Comparison of ENCODE assay signal across 8 cellular contexts in genomic region chr19:45078390-45079062, GRCh38. TPM values are rescaled to one million over a fixed set of nuclear protein-coding genes. Genes with fewer than 3 reads are reported as not detected.
DNase-seq lines count a peak whose midpoint lies in the region; ATAC-seq and TF ChIP-seq lines count a peak whose summit lies in the region.

No MANE protein-coding gene starts in this region.

- H3K27ac ChIP-seq in cardiac muscle cell: peak overlapping the region; percentile 88
- peak overlapping the region; percentile 57 to 78 for H3K27ac ChIP-seq in breast epithelium
- peak overlapping the region; percentile 70 to 83 for H3K27ac ChIP-seq in mucosa of rectum (ENCODE audit: low read depth in 2 of 2, low read length in 2 of 2)

- H3K27me3 ChIP-seq in cardiac muscle cell: no peaks in the 10 kb centered on the region
- no peaks in the 10 kb centered on the region for H3K27me3 ChIP-seq in breast epithelium
- no peaks in the 10 kb centered on the region for H3K27me3 ChIP-seq in mucosa of rectum (ENCODE audit: control insufficient read depth in 2 of 2, insufficient read depth in 2 of 2, low read length in 2 of 2)

- ATAC-seq in Right ventricle myocardium inferior: no peak
- no peak for ATAC-seq in HG03108 (IDR thresholded peaks at IDR 0.05; ENCODE audit: unreplicated experiment)

- H3K36me3 ChIP-seq in cardiac muscle cell (peaks cover 2% of the 10 kb centered on the region), breast epithelium (no peaks in the 10 kb centered on the region), mucosa of rectum (ENCODE audit: control insufficient read depth in 2 of 2, insufficient read depth in 2 of 2, low read length in 2 of 2) (peaks cover 7 to 12% of the 10 kb centered on the region in 2 donors)

- peaks cover 19% of the 10 kb centered on the region for H3K4me1 ChIP-seq in cardiac muscle cell (ENCODE audit: low read depth)
- peaks cover 0 to 5% of the 10 kb centered on the region in 2 donors for H3K4me1 ChIP-seq in breast epithelium
- H3K4me1 ChIP-seq in mucosa of rectum (ENCODE audit: control insufficient read depth in 2 of 2, insufficient read depth in 2 of 2, low read length in 2 of 2): peaks cover 36 to 39% of the 10 kb centered on the region in 2 donors

- intact Hi-C loops in Right ventricle myocardium inferior (cut with DNase I): no loop called here
- intact Hi-C loops in breast epithelium (cut with DNase I; ENCODE audit: low total_unique reads): no loop called here

- DNase-seq in cardiac muscle cell (ENCODE audit: low read depth in 1 of 2, low spot score in 1 of 2) (no peak), Right ventricle myocardium inferior (ENCODE audit: missing footprints) (no peak), breast epithelium (ENCODE audit: low spot score in 2 of 2) (no peak), HuH-7.5 (ENCODE audit: low spot score) (no peak), NCI-H526 treated with DMSO at 0.1 percent for 48 hours (lab: John Stamatoyannopoulos, UW) (no peak)
- DNase-seq in stimulated activated CD4-positive, alpha-beta T cell treated with anti-CD3 and anti-CD28 coated beads, Interleukin-4, amount 100 ng/mL, for 24 hours: no peak

- H3K9me3 ChIP-seq in cardiac muscle cell (ENCODE audit: low read depth) (no peaks in the 10 kb centered on the region), breast epithelium (no peaks in the 10 kb centered on the region), mucosa of rectum (ENCODE audit: control insufficient read depth in 2 of 2, low read length in 2 of 2) (no peaks in the 10 kb centered on the region)

- H3K9ac ChIP-seq in mucosa of rectum (ENCODE audit: low read depth in 1 of 2, low read length in 2 of 2): peak overlapping the region; percentile 70 to 90

- peak overlapping the region; percentile 86 for H3K4me3 ChIP-seq in cardiac muscle cell
- peak overlapping the region; percentile 76 to 91 (median 77) for H3K4me3 ChIP-seq in breast epithelium
- H3K4me3 ChIP-seq in mucosa of rectum (ENCODE audit: low read length in 2 of 2): peak overlapping the region; percentile 85 to 94

- TF ChIP-seq CTCF in cardiac muscle cell (IDR thresholded peaks at IDR 0.05; ENCODE audit: low read depth, low read length) (no peak), breast epithelium (IDR thresholded peaks at IDR 0.05) (no peak)

- TF ChIP-seq POLR2A in breast epithelium (IDR thresholded peaks at IDR 0.05): no peak

RNA-seq across cellular contexts. Expression of gene GEMIN7, which starts 0.5 kb away (rescaled TPM):
- total RNA-seq in cardiac muscle cell: 30.3 and 64.2 TPM in 2 replicates
- polyA plus RNA-seq in cardiac muscle cell: 77.9 and 81.3 TPM in 2 replicates
- total RNA-seq in Right ventricle myocardium inferior: 15.5 TPM
- 10 to 100 TPM; 21.3 to 35.1 (median 22.1) TPM for total RNA-seq in breast epithelium

RNA-seq across cellular contexts. Expression of gene ZNF296, which starts 2.2 kb away (rescaled TPM):
- 0.85 and 3.4 TPM in 2 replicates for total RNA-seq in cardiac muscle cell
- polyA plus RNA-seq in cardiac muscle cell: 1.6 and 3.5 TPM in 2 replicates
- total RNA-seq in Right ventricle myocardium inferior: 0.19 TPM
- total RNA-seq in breast epithelium: 1 to 10 TPM in 2 of 3 donors, under 1 TPM in 1; 0.98 to 1.9 (median 1.3) TPM

RNA-seq across cellular contexts. Expression of gene PPP1R37, which starts 14.5 kb away (rescaled TPM):
- total RNA-seq in cardiac muscle cell (51.8 and 64.9 TPM in 2 replicates), Right ventricle myocardium inferior (15.1 TPM), breast epithelium (10 to 100 TPM; 18.6 to 50.8 (median 33.8) TPM)
- 11.8 and 12.4 TPM in 2 replicates for polyA plus RNA-seq in cardiac muscle cell

RNA-seq across cellular contexts. Expression of gene CLASRP, which starts 39.7 kb away (rescaled TPM):
- total RNA-seq in cardiac muscle cell: 45.5 and 149 TPM in 2 replicates
- polyA plus RNA-seq in cardiac muscle cell: 35.5 and 41.7 TPM in 2 replicates
- total RNA-seq in Right ventricle myocardium inferior: 33.4 TPM
- total RNA-seq in breast epithelium: 10 to 100 TPM; 49.9 to 80.3 (median 57.0) TPM
